ENCODE assay signal across 26 cellular contexts in the genomic region with DNA sequence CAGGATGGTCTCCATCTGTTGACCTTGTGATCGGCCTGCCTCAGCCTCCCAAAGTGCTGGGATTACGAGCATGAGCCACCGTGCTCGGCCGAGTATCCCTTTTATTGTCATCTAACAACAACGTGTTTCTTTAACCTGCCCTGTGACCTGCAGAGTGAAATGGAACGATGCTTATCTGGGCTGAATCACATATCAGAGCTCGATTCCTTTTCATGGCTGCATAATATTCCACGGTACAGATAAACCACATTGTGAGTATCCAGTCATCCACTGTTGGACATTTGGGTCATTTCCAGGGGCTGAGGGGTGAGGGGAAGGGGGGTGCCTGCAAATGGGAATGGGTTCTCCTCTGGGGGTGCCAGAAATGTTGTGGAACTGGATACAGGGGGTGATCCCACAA.
"Had no signal": no experiment of that assay in that cellular context is flagged by ENCODE, and none has a peak within 500 bp of the region (broad histone marks: within the 10 kb centered on the region; RNA-seq: fewer than 3 reads in every experiment).

No MANE protein-coding gene starts in this region.

- DNase-seq: colonic mucosa; cortex of kidney; effector CD8-positive, alpha-beta T cell; effector memory CD8-positive, alpha-beta T cell; endodermal cell; erythroblast; esophagus squamous epithelium; foreskin fibroblast; foreskin melanocyte; gastrocnemius medialis; glutamatergic neuron; head of caudate nucleus; heart right ventricle; hippocampal formation; left cardiac atrium; left lung; left ventricle myocardium superior; lower lobe of right lung; mesenchymal stem cell; mucosa of descending colon; naive B cell had no signal

- ATAC-seq: effector memory CD8-positive, alpha-beta T cell; esophagus mucosa; gastrocnemius medialis; heart right ventricle; left cardiac atrium; left lung; left ventricle myocardium superior; lower lobe of right lung; mucosa of descending colon had no signal

- FAIRE-seq: endometrium, islet of Langerhans, keratinocyte had no signal

- H3K4me3 ChIP-seq: colonic mucosa, esophagus squamous epithelium, gastrocnemius medialis, heart right ventricle, left lung, lower lobe of right lung, mucosa of descending colon had no signal

- H3K9me3 ChIP-seq: colonic mucosa, gastrocnemius medialis, lower lobe of right lung, mucosa of descending colon had no signal

- H3K27ac ChIP-seq: colonic mucosa, epithelial cell of prostate, esophagus squamous epithelium, gastrocnemius medialis, heart right ventricle, left lung, lower lobe of right lung had no signal

- H3K36me3 ChIP-seq: colonic mucosa, esophagus squamous epithelium, gastrocnemius medialis, heart right ventricle, left lung, lower lobe of right lung had no signal

- H3K27me3 ChIP-seq: colonic mucosa, esophagus squamous epithelium, gastrocnemius medialis, left lung had no signal

- H3K4me1 ChIP-seq: colonic mucosa, esophagus squamous epithelium, gastrocnemius medialis, heart right ventricle, left lung, lower lobe of right lung had no signal
